Comparison of ENCODE assay signal across 9 cellular contexts in the genomic region with DNA sequence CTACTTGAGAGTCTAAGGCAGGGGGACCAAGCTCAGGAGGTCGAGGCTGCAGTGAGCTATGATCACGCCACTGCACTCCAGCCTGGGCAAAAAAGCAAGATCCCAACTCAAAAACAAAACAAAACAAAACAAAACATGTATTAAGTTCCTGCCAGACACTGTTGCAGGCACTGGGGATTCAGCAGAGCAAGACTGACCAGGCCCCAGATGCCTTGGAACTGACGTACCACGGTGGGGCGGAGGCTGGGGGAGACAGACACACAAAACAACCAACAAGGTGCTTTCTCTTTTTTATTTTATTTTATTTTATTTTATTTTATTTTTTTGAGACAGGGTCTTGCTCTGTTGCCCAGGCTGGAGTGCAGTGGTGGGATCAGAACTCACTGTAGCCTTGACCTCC. TPM values are rescaled to one million over a fixed set of nuclear protein-coding genes. Genes with fewer than 3 reads are reported as not detected.
A peak's percentile ranks its signal among the peaks of the same experiment; 100 is the strongest.
DNase-seq lines count a peak whose midpoint lies in the region; ATAC-seq and TF ChIP-seq lines count a peak whose summit lies in the region.
"Not testable (repeated sequence)": the region's sequence is repeated elsewhere in the genome, so short reads cannot be mapped to it uniquely, and the experiment has no call there.
"Had no signal": no experiment of that assay in that cellular context is flagged by ENCODE, and none has a peak within 500 bp of the region (broad histone marks: within the 10 kb centered on the region; RNA-seq: fewer than 3 reads in every experiment).

No MANE protein-coding gene starts in this region.

- not testable (repeated sequence) for H3K4me1 Mint-ChIP-seq in H9; glutamatergic neuron (ENCODE audit: low read depth, unreplicated experiment); osteocyte (ENCODE audit: unreplicated experiment)
- H3K4me1 Mint-ChIP-seq in activated CD4-positive, alpha-beta T cell treated with anti-CD3 and anti-CD28 coated beads, Interleukin-2, amount 10 ng/mL, durations not matched to agents 7 days and 5 days = peaks cover 30% of the 10 kb centered on the region
- H3K4me1 Mint-ChIP-seq in activated naive CD8-positive, alpha-beta T cell treated with anti-CD3 and anti-CD28 coated beads, Interleukin-2, amount 50 U/mL, for 24 hours = peaks cover 29% of the 10 kb centered on the region

- not testable (repeated sequence) for H4K5ac ChIP-seq in H9 (ENCODE audit: insufficient read length, low read depth, low read length)

- H3K27me3 Mint-ChIP-seq in H9 (ENCODE audit: low read depth); activated CD4-positive, alpha-beta T cell treated with anti-CD3 and anti-CD28 coated beads, Interleukin-2, amount 10 ng/mL, durations not matched to agents 7 days and 5 days; activated naive CD8-positive, alpha-beta T cell treated with anti-CD3 and anti-CD28 coated beads, Interleukin-2, amount 50 U/mL, for 24 hours; glutamatergic neuron (ENCODE audit: unreplicated experiment); osteocyte (ENCODE audit: unreplicated experiment): not testable (repeated sequence)

- not testable (repeated sequence) for H3K14ac ChIP-seq in H9 (ENCODE audit: insufficient read depth, low read length)

- intact Hi-C loops in aorta (cut with DNase I) = not testable (repeated sequence)

- H2BK120ac ChIP-seq in H9 (ENCODE audit: low read depth, low read length, poor library complexity, severe bottlenecking) = not testable (repeated sequence)

- not testable (repeated sequence) for H3T11ph ChIP-seq in H9 (ENCODE audit: low read length)

- not testable (repeated sequence) for H3K9me3 Mint-ChIP-seq in H9; activated CD4-positive, alpha-beta T cell treated with anti-CD3 and anti-CD28 coated beads, Interleukin-2, amount 10 ng/mL, durations not matched to agents 7 days and 5 days; activated naive CD8-positive, alpha-beta T cell treated with anti-CD3 and anti-CD28 coated beads, Interleukin-2, amount 50 U/mL, for 24 hours; glutamatergic neuron (ENCODE audit: unreplicated experiment); osteocyte (ENCODE audit: unreplicated experiment)

- POLR2A ChIA-PET in activated CD4-positive, alpha-beta T cell treated with anti-CD3 and anti-CD28 coated beads, Interleukin-2, amount 10 ng/mL, durations not matched to agents 7 days and 5 days (lab: Charles Lee) = interaction anchor here (0.9 kb wide), 1 partner anchor 117 kb away, joined by 3 read pairs; no protein-coding TSS in a partner anchor

- H3K23me2 ChIP-seq in H9 (ENCODE audit: insufficient read length, low read depth, low read length, poor library complexity, severe bottlenecking) = not testable (repeated sequence)

- not testable (repeated sequence) for H4K91ac ChIP-seq in H9 (ENCODE audit: insufficient read length, low read depth, low read length)

- CTCF ChIA-PET in activated CD4-positive, alpha-beta T cell treated with anti-CD3 and anti-CD28 coated beads, Interleukin-2, amount 10 ng/mL, durations not matched to agents 7 days and 5 days (lab: Charles Lee) = interaction anchor here (1.8 kb wide), 1 partner anchor 9 kb away, joined by 6 read pairs; no protein-coding TSS in a partner anchor

- H3K9me3 ChIP-seq in H9 (ENCODE audit: control insufficient read depth, low read depth, low read length); aorta (ENCODE audit: control insufficient read depth, low read length): not testable (repeated sequence)

- H3K36me3 ChIP-seq in aorta (ENCODE audit: control insufficient read depth in 1 of 2, insufficient read depth in 2 of 2, low read length in 1 of 2) = not testable (repeated sequence)

- not testable (repeated sequence) for H2BK20ac ChIP-seq in H9 (ENCODE audit: low read depth, low read length, poor library complexity, severe bottlenecking)

- H3K4me2 ChIP-seq in H9 (ENCODE audit: insufficient read depth, insufficient read length, low read length) = not testable (repeated sequence)

- not testable (repeated sequence) for ATAC-seq in activated naive CD8-positive, alpha-beta T cell treated with anti-CD3 and anti-CD28 coated beads, Interleukin-2, amount 50 U/mL, for 24 hours; stimulated activated naive CD8-positive, alpha-beta T cell treated with anti-CD3 and anti-CD28 coated beads, Interleukin-15, Interleukin-2, amounts not matched to agents 100 U/mL and 50 U/mL, for 24 hours; aorta (ENCODE audit: low FRiP score)

- not testable (repeated sequence) for H4K20me1 ChIP-seq in H9 (ENCODE audit: control insufficient read depth, insufficient read depth, insufficient read length)

- not testable (repeated sequence) for TF ChIP-seq CTCF in H9 (conservative IDR thresholded peaks at IDR 0.05); glutamatergic neuron (IDR thresholded peaks at IDR 0.05; ENCODE audit: partially characterized antibody, unreplicated experiment); osteocyte (IDR thresholded peaks at IDR 0.05)

- not testable (repeated sequence) for H3K9ac ChIP-seq in H9 (ENCODE audit: extremely low read depth, insufficient read length, low read length)

- H2AK5ac ChIP-seq in H9 (ENCODE audit: insufficient read length, low read length) = not testable (repeated sequence)

- H3K23ac ChIP-seq in H9 (ENCODE audit: insufficient read length, low read depth, low read length) = not testable (repeated sequence)

- H3K79me2 ChIP-seq in H9 (ENCODE audit: insufficient read depth, low read length) = not testable (repeated sequence)

- not testable (repeated sequence) for H3K4me3 ChIP-seq in aorta (ENCODE audit: low read length in 2 of 2)

- not testable (repeated sequence) for H3K4me1 ChIP-seq in H9 (ENCODE audit: insufficient read depth, low read length); aorta (ENCODE audit: control insufficient read depth in 1 of 2, insufficient read depth in 2 of 2, low read length in 2 of 2)

- H4K8ac ChIP-seq in H9 (replicated peaks; ENCODE audit: insufficient read length, low read depth, low read length) = not testable (repeated sequence)

- not testable (repeated sequence) for H2BK12ac ChIP-seq in H9 (ENCODE audit: insufficient read length, low read depth, low read length)

- not testable (repeated sequence) for H2BK15ac ChIP-seq in H9 (ENCODE audit: low read depth, low read length)

- peak; percentile 3 for DNase-seq in H9
- peak; percentile 3 for DNase-seq in activated CD4-positive, alpha-beta T cell treated with anti-CD3 and anti-CD28 coated beads, Interleukin-2, amount 10 ng/mL, durations not matched to agents 7 days and 5 days
- DNase-seq in activated T-cell treated with anti-CD3 and anti-CD28 coated beads, Interleukin-2, amount 50 U/mL, for 48 hours = peak; percentile 5 to 10
- peak; percentile 0 for DNase-seq in activated naive CD8-positive, alpha-beta T cell treated with anti-CD3 and anti-CD28 coated beads, Interleukin-2, amount 50 U/mL, for 24 hours
- DNase-seq in glutamatergic neuron = peak; percentile 4
- DNase-seq in osteocyte (ENCODE audit: extremely low spot score, unreplicated experiment) = peak; percentile 64
- DNase-seq in stimulated activated naive CD8-positive, alpha-beta T cell treated with anti-CD3 and anti-CD28 coated beads, Interleukin-15, Interleukin-2, amounts not matched to agents 100 U/mL and 50 U/mL, for 24 hours = peak; percentile 4
- peak; percentile 2 to 43 for DNase-seq in aorta

- H3K27ac ChIP-seq in H9 (ENCODE audit: insufficient read length, low read depth, low read length); aorta (ENCODE audit: low read depth in 1 of 2, low read length in 2 of 2): not testable (repeated sequence)

- not testable (repeated sequence) for H2BK5ac ChIP-seq in H9 (ENCODE audit: insufficient read length, low read length)

- H3K27ac Mint-ChIP-seq in H9; activated CD4-positive, alpha-beta T cell treated with anti-CD3 and anti-CD28 coated beads, Interleukin-2, amount 10 ng/mL, durations not matched to agents 7 days and 5 days; activated naive CD8-positive, alpha-beta T cell treated with anti-CD3 and anti-CD28 coated beads, Interleukin-2, amount 50 U/mL, for 24 hours; glutamatergic neuron (ENCODE audit: unreplicated experiment); osteocyte (ENCODE audit: unreplicated experiment): not testable (repeated sequence)

- H3K4me3 Mint-ChIP-seq in H9; activated CD4-positive, alpha-beta T cell treated with anti-CD3 and anti-CD28 coated beads, Interleukin-2, amount 10 ng/mL, durations not matched to agents 7 days and 5 days; activated naive CD8-positive, alpha-beta T cell treated with anti-CD3 and anti-CD28 coated beads, Interleukin-2, amount 50 U/mL, for 24 hours; glutamatergic neuron (ENCODE audit: unreplicated experiment); osteocyte (ENCODE audit: unreplicated experiment): not testable (repeated sequence)

- H3K4ac ChIP-seq in H9 (ENCODE audit: low read depth, low read length) = not testable (repeated sequence)

- H3K36me3 Mint-ChIP-seq in H9 (ENCODE audit: insufficient read depth in 1 of 3, low read depth in 3 of 3); glutamatergic neuron (ENCODE audit: unreplicated experiment); osteocyte (ENCODE audit: unreplicated experiment): not testable (repeated sequence)
- peaks cover 74% of the 10 kb centered on the region for H3K36me3 Mint-ChIP-seq in activated CD4-positive, alpha-beta T cell treated with anti-CD3 and anti-CD28 coated beads, Interleukin-2, amount 10 ng/mL, durations not matched to agents 7 days and 5 days (ENCODE audit: low read depth)
- peaks cover 78% of the 10 kb centered on the region for H3K36me3 Mint-ChIP-seq in activated naive CD8-positive, alpha-beta T cell treated with anti-CD3 and anti-CD28 coated beads, Interleukin-2, amount 50 U/mL, for 24 hours (ENCODE audit: low read depth)

- H3K56ac ChIP-seq in H9 (ENCODE audit: insufficient read length, low read depth, low read length) = not testable (repeated sequence)

- H3K27me3 ChIP-seq in H9 (ENCODE audit: insufficient read depth, low read length); aorta (ENCODE audit: control insufficient read depth in 1 of 2, insufficient read depth in 2 of 2, low read length in 1 of 2): not testable (repeated sequence)

- H3K18ac ChIP-seq in H9 (ENCODE audit: insufficient read length, low read depth, low read length) = not testable (repeated sequence)

- WGBS in H9 (ENCODE audit: extremely low coverage, insufficient read length, low lambda C conversion rate) = no CpG with 5 or more reads among the region's 5 CpGs
- 91 to 92% methylated on average over 5 of the region's 5 CpGs for WGBS in aorta, 2 donors

- not testable (repeated sequence) for H2AFZ ChIP-seq in H9 (ENCODE audit: low read length)

- not testable (repeated sequence) for H3K79me1 ChIP-seq in H9 (ENCODE audit: insufficient read depth, low read depth, low read length, poor library complexity, severe bottlenecking)

RNA-seq across cellular contexts. Expression of gene IL21R, which starts 33.2 kb away (rescaled TPM):
- 0.07 and 0.11 TPM in 2 replicates for total RNA-seq in H9 (2021)
- 10 to 100 TPM; 44.4 to 45.6 TPM for total RNA-seq in activated CD4-positive, alpha-beta T cell treated with anti-CD3 and anti-CD28 coated beads, Interleukin-2, amount 10 ng/mL, durations not matched to agents 7 days and 5 days
- total RNA-seq in glutamatergic neuron (ENCODE audit: unreplicated experiment) = 0.86 TPM
- 0.34 and 0.40 TPM in 2 replicates for total RNA-seq in osteocyte
- 1 to 10 TPM in 1 of 2 donors, under 1 TPM in 1; 0.65 to 3.8 TPM for total RNA-seq in aorta
- under 1 TPM in 1 of 2 donors, not detected in 1; 0.08 TPM for polyA plus RNA-seq in aorta
- total RNA-seq: Calu3 had no signal

Comparison
In these comparisons a context has a peak if more than half of its experiments do, and no peak if none do; other contexts are left out.
1. DNase-seq: peak in every context shown above with its lines; median percentile 64 in osteocyte; 22 in aorta; 8 in activated T-cell treated with anti-CD3 and anti-CD28 coated beads, Interleukin-2, amount 50 U/mL, for 48 hours; 4 in glutamatergic neuron; 4 in stimulated activated naive CD8-positive, alpha-beta T cell treated with anti-CD3 and anti-CD28 coated beads, Interleukin-15, Interleukin-2, amounts not matched to agents 100 U/mL and 50 U/mL, for 24 hours; 3 in H9; 3 in activated CD4-positive, alpha-beta T cell treated with anti-CD3 and anti-CD28 coated beads, Interleukin-2, amount 10 ng/mL, durations not matched to agents 7 days and 5 days; 0 in activated naive CD8-positive, alpha-beta T cell treated with anti-CD3 and anti-CD28 coated beads, Interleukin-2, amount 50 U/mL, for 24 hours.
2. RNA of gene IL21R, which starts 33.2 kb away (total RNA-seq): 44.4 to 45.6 TPM in activated CD4-positive, alpha-beta T cell treated with anti-CD3 and anti-CD28 coated beads, Interleukin-2, amount 10 ng/mL, durations not matched to agents 7 days and 5 days; 0.65 to 3.8 TPM in aorta, 0.86 TPM in glutamatergic neuron (single experiment), 0.34 to 0.40 TPM in osteocyte and 0.07 to 0.11 TPM in H9; every median in the first group is over 4 times any median in the second.